Comparison of ENCODE assay signal across 8 cellular contexts in genomic region chr10:103917326-103918052, GRCh38. TPM values are rescaled to one million over a fixed set of nuclear protein-coding genes. Genes with fewer than 3 reads are reported as not detected.
A peak's percentile ranks its signal among the peaks of the same experiment; 100 is the strongest.
DNase-seq lines count a peak whose midpoint lies in the region; ATAC-seq and TF ChIP-seq lines count a peak whose summit lies in the region.

No MANE protein-coding gene starts in this region.

- peaks cover 5 to 30% (median 9%) of the 10 kb centered on the region in 3 donors for H3K36me3 Mint-ChIP-seq in CD8-positive, alpha-beta memory T cell
- H3K36me3 Mint-ChIP-seq in activated B cell treated with CpG ODN at 0.5 μM for 24 hours (ENCODE audit: low read depth) (peaks cover 26% of the 10 kb centered on the region), neural crest cell (ENCODE audit: low read depth) (peaks cover 14% of the 10 kb centered on the region)

- ATAC-seq in GM19463 (IDR thresholded peaks at IDR 0.05; ENCODE audit: unreplicated experiment) (peak; percentile 6), HG03521 (IDR thresholded peaks at IDR 0.05; ENCODE audit: unreplicated experiment) (peak; percentile 3), activated B cell treated with CpG ODN at 0.5 μM for 24 hours (ENCODE audit: low read depth) (peak; percentile 1)

- POLR2A ChIA-PET in CD8-positive, alpha-beta memory T cell (lab: Charles Lee), result interaction anchor here (0.6 to 1.5 kb wide), 8 partner anchors 8 to 204 kb away, joined by 3 to 8 read pairs (median 4); partner anchors contain the start of genes SFR1 and SLK
- POLR2A ChIA-PET in activated B cell treated with CpG ODN at 0.5 μM for 24 hours (lab: Charles Lee), result interaction anchor here (1.5 to 2.5 kb wide), 5 partner anchors 9 to 204 kb away, joined by 3 to 28 read pairs (median 8); partner anchors contain the start of genes SFR1 and SLK

- H3K27me3 ChIP-seq in CD8-positive, alpha-beta memory T cell (ENCODE audit: insufficient read depth, low read length, poor library complexity, severe bottlenecking), result no peaks in the 10 kb centered on the region

- H3K4me3 Mint-ChIP-seq in CD8-positive, alpha-beta memory T cell, result peak overlapping the region; percentile 93 to 99 (median 96)
- H3K4me3 Mint-ChIP-seq in activated B cell treated with CpG ODN at 0.5 μM for 24 hours, result peak overlapping the region; percentile 93
- peak overlapping the region; percentile 96 for H3K4me3 Mint-ChIP-seq in neural crest cell

- TF ChIP-seq CTCF in activated B cell treated with CpG ODN at 0.5 μM for 24 hours (IDR thresholded peaks at IDR 0.05) (no peak), neural crest cell (conservative IDR thresholded peaks at IDR 0.05) (no peak)

- peak overlapping the region; percentile 96 to 98 (median 97) for H3K27ac Mint-ChIP-seq in CD8-positive, alpha-beta memory T cell
- H3K27ac Mint-ChIP-seq in activated B cell treated with CpG ODN at 0.5 μM for 24 hours (peak overlapping the region; percentile 96), neural crest cell (ENCODE audit: unreplicated experiment) (peak overlapping the region; percentile 89)

- H3K27me3 Mint-ChIP-seq in CD8-positive, alpha-beta memory T cell, result no peaks in the 10 kb centered on the region
- H3K27me3 Mint-ChIP-seq in activated B cell treated with CpG ODN at 0.5 μM for 24 hours (no peaks in the 10 kb centered on the region), neural crest cell (ENCODE audit: low read depth) (no peaks in the 10 kb centered on the region)

- H3K4me1 Mint-ChIP-seq in CD8-positive, alpha-beta memory T cell, result peaks cover 44 to 59% (median 48%) of the 10 kb centered on the region in 3 donors
- peaks cover 47% of the 10 kb centered on the region for H3K4me1 Mint-ChIP-seq in activated B cell treated with CpG ODN at 0.5 μM for 24 hours
- peaks cover 28% of the 10 kb centered on the region for H3K4me1 Mint-ChIP-seq in neural crest cell

- H3K36me3 ChIP-seq in CD8-positive, alpha-beta memory T cell (ENCODE audit: insufficient read depth, low read length), result no peaks in the 10 kb centered on the region

- H3K4me3 ChIP-seq in CD8-positive, alpha-beta memory T cell (ENCODE audit: low read length), result peak overlapping the region; percentile 98

- H3K27ac ChIP-seq in CD8-positive, alpha-beta memory T cell (ENCODE audit: low read depth, low read length), result peak overlapping the region; percentile 83

- peaks cover 7% of the 10 kb centered on the region for H3K9me3 ChIP-seq in CD8-positive, alpha-beta memory T cell (ENCODE audit: low read length)

- H3K4me1 ChIP-seq in CD8-positive, alpha-beta memory T cell (ENCODE audit: insufficient read depth, low read length), result peaks cover 52% of the 10 kb centered on the region

- DNase-seq in CD8-positive, alpha-beta memory T cell, result no peak
- DNase-seq in activated B cell treated with CpG ODN at 0.5 μM for 24 hours (peak; percentile 16), fibroblast of peridontal ligament (ENCODE audit: extremely low read depth) (peak; percentile 57), neural crest cell (ENCODE audit: low read depth, low spot score) (peak; percentile 10), cerebellar nuclear complex (lab: John Stamatoyannopoulos, UW) (no peak), NCI-H1048 (lab: John Stamatoyannopoulos, UW) (no peak)

- intact Hi-C loops in activated B cell treated with CpG ODN at 0.5 μM for 24 hours (cut with micrococcal nuclease), result loop anchor here (1.0 to 5.0 kb wide), 9 partner anchors 9 to 550 kb away; partner anchors contain the start of genes CFAP43, CFAP58, ITPRIP and SLK

- peaks cover 0 to 9% (median 7%) of the 10 kb centered on the region in 5 donors for H3K9me3 Mint-ChIP-seq in CD8-positive, alpha-beta memory T cell
- H3K9me3 Mint-ChIP-seq in activated B cell treated with CpG ODN at 0.5 μM for 24 hours (no peaks in the 10 kb centered on the region), neural crest cell (no peaks in the 10 kb centered on the region)

- CTCF ChIA-PET in CD8-positive, alpha-beta memory T cell (lab: Charles Lee), result interaction anchor here (1.1 to 2.4 kb wide), 3 partner anchors 9 to 204 kb away, joined by 3 to 8 read pairs (median 6); partner anchors contain the start of gene SFR1
- CTCF ChIA-PET in activated B cell treated with CpG ODN at 0.5 μM for 24 hours (lab: Charles Lee), result interaction anchor here (0.9 kb wide), 1 partner anchor 29 kb away, joined by 3 read pairs; no protein-coding TSS in a partner anchor

RNA-seq across cellular contexts. Expression of gene STN1, which starts 0.5 kb away (rescaled TPM):
- total RNA-seq in CD8-positive, alpha-beta memory T cell, result 10 to 100 TPM; 23.6 to 24.5 TPM
- polyA plus RNA-seq in CD8-positive, alpha-beta memory T cell, result 101 TPM
- total RNA-seq in activated B cell treated with CpG ODN at 0.5 μM for 24 hours, result 14.0 and 14.2 TPM in 2 replicates
- total RNA-seq in neural crest cell, result 11.9 and 13.2 TPM in 2 replicates

RNA-seq across cellular contexts. Expression of gene SLK, which starts 49.5 kb away (rescaled TPM):
- total RNA-seq in CD8-positive, alpha-beta memory T cell, result 10 to 100 TPM; 23.7 to 24.8 TPM
- polyA plus RNA-seq in CD8-positive, alpha-beta memory T cell, result 15.8 TPM
- 12.8 and 14.0 TPM in 2 replicates for total RNA-seq in activated B cell treated with CpG ODN at 0.5 μM for 24 hours
- 28.4 and 30.0 TPM in 2 replicates for total RNA-seq in neural crest cell

Comparison
In these comparisons a context has a peak if more than half of its experiments do, and no peak if none do; other contexts are left out.
1. DNase-seq: peak in activated B cell treated with CpG ODN at 0.5 μM for 24 hours (single experiment), fibroblast of peridontal ligament (single experiment) and neural crest cell (single experiment); none in CD8-positive, alpha-beta memory T cell (0 of 5), cerebellar nuclear complex (0 of 2) and NCI-H1048 (single experiment).
2. Peak in every context shown above with its lines, with median percentiles within 50 percentile points of each other: H3K27ac Mint-ChIP-seq, H3K4me3 Mint-ChIP-seq and ATAC-seq.